15 cellular contexts compared by ENCODE assay signal in genomic region chr20:44648579-44648978, GRCh38. TPM values are rescaled to one million over a fixed set of nuclear protein-coding genes. Genes with fewer than 3 reads are reported as not detected.
DNase-seq lines count a peak whose midpoint lies in the region; ATAC-seq, FAIRE-seq and TF ChIP-seq lines count a peak whose summit lies in the region.
"Had no signal": no experiment of that assay in that cellular context is flagged by ENCODE, and none has a peak within 500 bp of the region (broad histone marks: within the 10 kb centered on the region; RNA-seq: fewer than 3 reads in every experiment).

No MANE protein-coding gene starts in this region.

- intact Hi-C loops in left cardiac atrium (cut with DNase I), result no loop called here
- intact Hi-C loops in Right ventricle myocardium superior (cut with DNase I), result no loop called here
- intact Hi-C loops in K562 (cut with micrococcal nuclease), result no loop called here
- intact Hi-C loops in stomach (cut with DNase I; ENCODE audit: low total_unique reads), result no loop called here

- no peaks in the 10 kb centered on the region for H3F3A ChIP-seq in smooth muscle cell (ENCODE audit: low read depth)

- H2AFZ ChIP-seq in K562 (ENCODE audit: low read depth, low read length) (no peak overlapping the region), smooth muscle cell (ENCODE audit: low read depth) (no peak overlapping the region)
- H2AFZ ChIP-seq: PC-9 had no signal

- CTCF ChIA-PET in K562 (lab: Yijun Ruan, JAX; ENCODE audit: low intra/inter-chr PET ratio), result no interaction called here

- in situ Hi-C loops in K562 (cut with MboI), result no loop called here

- DNase-seq in left cardiac atrium, result peak; percentile 12
- no peak for DNase-seq in Right ventricle myocardium superior
- peak; percentile 22 for DNase-seq in M059J (ENCODE audit: low read depth)
- DNase-seq in K562 (ENCODE audit: extremely low read depth in 1 of 4, low spot score in 3 of 4), result no peak
- DNase-seq in stomach, result no peak
- no peak for DNase-seq in NCI-H774 (lab: John Stamatoyannopoulos, UW)
- DNase-seq in smooth muscle cell (lab: John Stamatoyannopoulos, UW; ENCODE audit: unreplicated experiment), result no peak
- DNase-seq: heart right ventricle; NCI-H1930; PC-9; stimulated activated CD4-positive, alpha-beta T cell treated with anti-CD3 and anti-CD28 coated beads, Interleukin-1b, Interleukin-23, amount 100 ng/mL, for 48 hours; T-helper 9 cell had no signal

- POLR2A ChIA-PET in K562 (lab: Yijun Ruan, JAX), result interaction anchor here (0.6 to 1.1 kb wide), 3 partner anchors 19 to 52 kb away, joined by 3 read pairs; no protein-coding TSS in a partner anchor

- no peak overlapping the region for H3K4me2 ChIP-seq in K562 (ENCODE audit: insufficient read depth, low read length)
- H3K4me2 ChIP-seq in smooth muscle cell, result no peak overlapping the region
- H3K4me2 ChIP-seq: PC-9 had no signal

- H3K79me2 ChIP-seq in K562 (ENCODE audit: control insufficient read depth, insufficient read depth, low read length) (no peaks in the 10 kb centered on the region; the same call in 2 of the 3 replicates), smooth muscle cell (ENCODE audit: low read depth) (no peaks in the 10 kb centered on the region)

- H3K9ac ChIP-seq in K562 (ENCODE audit: insufficient read depth in 1 of 2, low read depth in 2 of 2, low read length in 2 of 2) (no peak overlapping the region), smooth muscle cell (ENCODE audit: low read depth) (no peak overlapping the region)

- no peak for FAIRE-seq in K562 (lab: Jason Lieb, UNC)
- FAIRE-seq: H54 had no signal

- H3K4me1 ChIP-seq in K562 (replicated peaks in 1 of 2; ENCODE audit: control insufficient read depth in 2 of 2, insufficient read depth in 2 of 2, low read length in 2 of 2) (peaks cover 8 to 18% of the 10 kb centered on the region in 2 experiments; a peak in 4 of 5 replicates), stomach (peaks cover 60 to 86% (median 78%) of the 10 kb centered on the region in 4 donors), smooth muscle cell (ENCODE audit: low read depth) (peaks cover 25% of the 10 kb centered on the region)

- H3K27ac ChIP-seq in K562 (ENCODE audit: extremely low read depth, low read depth, low read length) (no peak overlapping the region), stomach (peak overlapping the region; percentile 71 to 92 (median 80)), smooth muscle cell (ENCODE audit: low read depth) (no peak overlapping the region)
- H3K27ac ChIP-seq: PC-9 had no signal

- TF ChIP-seq POLR2A in K562 (conservative IDR thresholded peaks at IDR 0.05) (no peak), stomach (IDR thresholded peaks at IDR 0.05) (no peak)

- 0 out of 2 replicates have a peak, but pooled peaks cover 4% of the 10 kb centered on the region for H3K9me3 ChIP-seq in K562 (replicated peaks; ENCODE audit: control insufficient read depth, insufficient read depth, low read depth, low read length)
- no peaks in the 10 kb centered on the region for H3K9me3 ChIP-seq in stomach
- H3K9me3 ChIP-seq in smooth muscle cell (replicated peaks; ENCODE audit: low read depth), result no peaks in the 10 kb centered on the region
- H3K9me3 ChIP-seq: heart right ventricle had no signal

- no peaks in the 10 kb centered on the region; the same call in 1 of the 2 replicates for H4K20me1 ChIP-seq in K562 (replicated peaks; ENCODE audit: control insufficient read depth, insufficient read depth, low read length)
- H4K20me1 ChIP-seq in smooth muscle cell (ENCODE audit: low read depth), result no peaks in the 10 kb centered on the region

- ATAC-seq in left cardiac atrium, result no peak
- ATAC-seq in Right ventricle myocardium superior (ENCODE audit: poor library complexity), result no peak
- ATAC-seq in K562, result no peak
- no peak for ATAC-seq in HG03521 (IDR thresholded peaks at IDR 0.05; ENCODE audit: unreplicated experiment)
- ATAC-seq: heart right ventricle had no signal

- 26% methylated on average over 7 of the region's 7 CpGs for WGBS in K562 (ENCODE audit: insufficient coverage, low coverage, missing lambda C conversion rate)
- WGBS in stomach, 5 donors, result 32 to 63% (median 61%) methylated on average over 7 of the region's 7 CpGs
- WGBS in smooth muscle cell (ENCODE audit: low lambda C conversion rate), result 77% methylated on average over 7 of the region's 7 CpGs

- no peak for TF ChIP-seq RAD21 in K562 (CRISPR knock-in tag; conservative IDR thresholded peaks at IDR 0.05 in 1 of 2, IDR thresholded peaks at IDR 0.05 in 1 of 2)

- H3K4me3 ChIP-seq in K562 (no peak overlapping the region), stomach (no peak overlapping the region), smooth muscle cell (no peak overlapping the region)
- H3K4me3 ChIP-seq: heart right ventricle, lung, PC-9 had no signal

- no peaks in the 10 kb centered on the region for H3K36me3 ChIP-seq in K562 (ENCODE audit: control insufficient read depth, insufficient read depth, low read length)
- no peaks in the 10 kb centered on the region for H3K36me3 ChIP-seq in stomach
- H3K36me3 ChIP-seq in smooth muscle cell (ENCODE audit: low read depth), result no peaks in the 10 kb centered on the region

- TF ChIP-seq EP300 in K562 (IDR thresholded peaks at IDR 0.05; ENCODE audit: low read length), result no peak
- TF ChIP-seq EP300 in stomach (IDR thresholded peaks at IDR 0.05), result no peak

- H3K27me3 ChIP-seq in K562 (ENCODE audit: control insufficient read depth in 2 of 2, insufficient read depth in 2 of 2, low read length in 2 of 2), result peaks cover 4 to 11% of the 10 kb centered on the region in 2 experiments; a peak in 1 of 5 replicates
- no peaks in the 10 kb centered on the region for H3K27me3 ChIP-seq in stomach
- no peaks in the 10 kb centered on the region for H3K27me3 ChIP-seq in smooth muscle cell (ENCODE audit: low read depth)
- H3K27me3 ChIP-seq: heart right ventricle had no signal

- BruUV-seq in K562 (replicated peaks; lab: Mats Ljungman, UMichigan), result no TSS peak

- TF ChIP-seq CTCF in K562 (IDR thresholded peaks at IDR 0.05 in 2 of 3, conservative IDR thresholded peaks at IDR 0.05 in 1 of 3; ENCODE audit: insufficient read depth in 2 of 3, low read depth in 1 of 3, low read length in 3 of 3) (no peak), stomach (IDR thresholded peaks at IDR 0.05) (no peak), smooth muscle cell (IDR thresholded peaks at IDR 0.05; ENCODE audit: borderline replicate concordance, insufficient read depth, poor library complexity, severe bottlenecking) (no peak)

- H3K9me1 ChIP-seq in K562 (ENCODE audit: control insufficient read depth, insufficient read depth, low read length), result no peaks in the 10 kb centered on the region

TF ChIP-seq in K562, 482 proteins besides CTCF, POLR2A, EP300 and RAD21:
- peak; percentile 88 for TF ChIP-seq ZNF764 (CRISPR knock-in tag; IDR thresholded peaks at IDR 0.05; ENCODE audit: low read depth)
- TF ChIP-seq ZBTB43 (CRISPR knock-in tag; IDR thresholded peaks at IDR 0.05), result no peak

RNA-seq across cellular contexts. Expression of gene ADA, which starts 2.9 kb away (rescaled TPM):
- total RNA-seq in left cardiac atrium, result 10 to 100 TPM; 11.3 to 12.2 TPM
- 8.9 TPM for total RNA-seq in Right ventricle myocardium superior
- total RNA-seq in M059J (2014; rRNA removed; shearing (Covaris generic)), result 9.1 and 9.6 TPM in 2 replicates
- total RNA-seq in K562 (2011; cell fraction: chromatin; rRNA removed; ENCODE audit: low replicate concordance), result 5.1 and 18.6 TPM in 2 replicates
- 7.1 and 11.2 TPM in 2 replicates for total RNA-seq in K562 (2011; cell fraction: nucleolus; rRNA removed)
- total RNA-seq in K562 (2011; cell fraction: nucleoplasm; rRNA removed), result 5.2 and 11.3 TPM in 2 replicates
- 4.0 and 8.2 TPM in 2 replicates for total RNA-seq in K562 (2014; rRNA removed)
- total RNA-seq in K562 (2014; rRNA removed; fragmentation: Illumina TruSeq; extraction: Trizol), result 3.4 and 4.4 TPM in 2 replicates
- 4.6 and 5.3 TPM in 2 replicates for total RNA-seq in K562 (2015; rRNA removed; fragmentation: Illumina TruSeq; extraction: Trizol)
- 7.0 and 7.3 TPM in 2 replicates for total RNA-seq in K562 (2021)
- polyA plus RNA-seq in K562 (2011; rRNA removed), result 26.1 and 26.8 TPM in 2 replicates
- polyA plus RNA-seq in K562 (2011; cell fraction: cytosol; rRNA removed), result 30.9 and 33.5 TPM in 2 replicates
- 42.7 and 47.8 TPM in 2 replicates for polyA plus RNA-seq in K562 (2011; cell fraction: nucleus; rRNA removed)
- 5.7 and 7.4 TPM in 2 replicates for polyA plus RNA-seq in K562 (2012)
- polyA plus RNA-seq in K562 (2014; fragmentation: Illumina TruSeq; extraction: Trizol), result 6.8 and 7.2 TPM in 2 replicates
- polyA plus RNA-seq in K562 (2014; fragmentation: Nextera tagmentation; extraction: Ambion mirVana), result 1 to 10 TPM; 2.4 to 3.6 TPM
- polyA plus RNA-seq in K562 (2014; rRNA removed), result 8.9 and 10.9 TPM in 2 replicates
- 11.8 and 15.5 TPM in 2 replicates for polyA minus RNA-seq in K562 (2011; rRNA and poly(A)+ RNA removed)
- 8.0 and 11.6 TPM in 2 replicates for polyA minus RNA-seq in K562 (2011; cell fraction: cytosol; rRNA and poly(A)+ RNA removed)
- 6.2 and 6.8 TPM in 2 replicates for polyA minus RNA-seq in K562 (2011; cell fraction: nucleus; rRNA and poly(A)+ RNA removed)
- 100 to 1,000 TPM in 1 of 5 donors, 10 to 100 TPM in 3, 1 to 10 TPM in 1; 2.3 to 165 (median 22.3) TPM for total RNA-seq in stomach
- polyA plus RNA-seq in stomach, result 10 to 100 TPM; 27.9 to 81.0 (median 53.1) TPM
- 25.1 and 28.4 TPM in 2 replicates for total RNA-seq in smooth muscle cell
- polyA plus RNA-seq in smooth muscle cell, result 32.5 and 35.2 TPM in 2 replicates

Comparison
In these comparisons a context has a peak if more than half of its experiments do, and no peak if none do; other contexts are left out.
1. DNase-seq: peak in left cardiac atrium (single experiment) and M059J (single experiment); none in Right ventricle myocardium superior (single experiment), K562 (0 of 4), stomach (single experiment), NCI-H774 (single experiment) and smooth muscle cell (single experiment).
2. H3K27ac ChIP-seq: peak in stomach (5 of 5); none in K562 (single experiment) and smooth muscle cell (single experiment).